ENCODE assay signal across 12 cellular contexts in genomic region chr17:2173005-2173404, GRCh38.
A peak's percentile ranks its signal among the peaks of the same experiment; 100 is the strongest.
DNase-seq lines count a peak whose midpoint lies in the region; ATAC-seq and TF ChIP-seq lines count a peak whose summit lies in the region.
"Had no signal": no experiment of that assay in that cellular context is flagged by ENCODE, and none has a peak within 500 bp of the region (broad histone marks: within the 10 kb centered on the region; RNA-seq: fewer than 3 reads in every experiment).

No MANE protein-coding gene starts in this region.

- no peaks in the 10 kb centered on the region for H3K27me3 Mint-ChIP-seq in neural progenitor cell (ENCODE audit: insufficient read depth, low read depth)

- H3K9me3 ChIP-seq in fibroblast of lung (ENCODE audit: control insufficient read depth, insufficient read depth, low read depth, low read length) (no peaks in the 10 kb centered on the region), neural progenitor cell (ENCODE audit: low read depth) (no peaks in the 10 kb centered on the region)

- H3K79me2 ChIP-seq in fibroblast of lung (ENCODE audit: control insufficient read depth, insufficient read depth, low read length) (no peaks in the 10 kb centered on the region), neural progenitor cell (ENCODE audit: low read depth) (no peaks in the 10 kb centered on the region)

- ATAC-seq in Right ventricle myocardium inferior, result peak; percentile 43
- ATAC-seq in GM18498 (IDR thresholded peaks at IDR 0.05; ENCODE audit: unreplicated experiment), result no peak
- ATAC-seq: foreskin keratinocyte, GM12878 had no signal

- peak overlapping the region; percentile 79 for H3K4me2 ChIP-seq in fibroblast of lung (ENCODE audit: extremely low read depth, insufficient read depth, low read length)
- H3K4me2 ChIP-seq in neural progenitor cell, result no peak overlapping the region

- intact Hi-C loops in Right ventricle myocardium inferior (cut with DNase I), result loop anchor here (2.0 to 10.0 kb wide), 2 partner anchors 42 to 48 kb away; no protein-coding TSS in a partner anchor
- intact Hi-C loops in cardiac septum (cut with DNase I), result loop anchor here (2.0 to 5.0 kb wide), 4 partner anchors 51 to 114 kb away; no protein-coding TSS in a partner anchor

- no peak overlapping the region for H2AFZ ChIP-seq in fibroblast of lung (ENCODE audit: low read length)
- no peak overlapping the region for H2AFZ ChIP-seq in neural progenitor cell (replicated peaks)

- H3K4me1 Mint-ChIP-seq in neural progenitor cell, result peaks cover 32% of the 10 kb centered on the region

- peaks cover 15% of the 10 kb centered on the region for H3K36me3 Mint-ChIP-seq in neural progenitor cell

- H3K36me3 ChIP-seq in fibroblast of lung (ENCODE audit: control insufficient read depth, insufficient read depth, low read length) (peaks cover 3% of the 10 kb centered on the region), neural progenitor cell (no peaks in the 10 kb centered on the region)

- no peaks in the 10 kb centered on the region for H3F3A ChIP-seq in neural progenitor cell (ENCODE audit: low read depth)

- H3K4me3 ChIP-seq in fibroblast of lung (replicated peaks in 1 of 4; ENCODE audit: control extremely low read depth in 1 of 4, insufficient read depth in 1 of 4, low read depth in 3 of 4, low read length in 4 of 4), result peak overlapping the region in 1 of 4 experiments; percentile 9
- H3K4me3 ChIP-seq in neural progenitor cell, result no peak overlapping the region
- H3K4me3 ChIP-seq: GM12878 had no signal

- TF ChIP-seq CTCF in fibroblast of lung (conservative IDR thresholded peaks at IDR 0.05 in 1 of 2, IDR thresholded peaks at IDR 0.05 in 1 of 2; ENCODE audit: low read depth in 1 of 2, low read length in 2 of 2), result no peak
- no peak for TF ChIP-seq CTCF in neural progenitor cell (IDR thresholded peaks at IDR 0.05)
- no peak for TF ChIP-seq CTCF in GM13977 (IDR thresholded peaks at IDR 0.05; ENCODE audit: extremely low read depth, insufficient read depth, missing control alignments)

- H3K27ac ChIP-seq in fibroblast of lung (ENCODE audit: insufficient read depth, low read length) (peak overlapping the region; percentile 96), neural progenitor cell (no peak overlapping the region)
- H3K27ac ChIP-seq: foreskin keratinocyte had no signal

- H3K9ac ChIP-seq in fibroblast of lung (ENCODE audit: insufficient read depth, low read length) (peak overlapping the region; percentile 64), neural progenitor cell (no peak overlapping the region)

- DNase-seq in Right ventricle myocardium inferior (ENCODE audit: missing footprints) (no peak), cardiac septum (ENCODE audit: low spot score) (no peak), fibroblast of lung (ENCODE audit: low read depth in 2 of 2) (peak; percentile 60 to 81), neural progenitor cell (ENCODE audit: low spot score) (no peak), NCI-H1048 (lab: John Stamatoyannopoulos, UW) (no peak), GM13977 (ENCODE audit: low spot score) (no peak)
- no peak for DNase-seq in activated T-cell treated with anti-CD3 and anti-CD28 coated beads, Interleukin-2, amount 50 U/mL, for 1 hour
- DNase-seq: NCI-H2171 had no signal

- peak overlapping the region; percentile 89 for H3K27ac Mint-ChIP-seq in neural progenitor cell
- H3K27ac Mint-ChIP-seq: activated T-helper 1 cell treated with anti-CD3 and anti-CD28 coated beads, Interleukin-12 subunit alpha, Interleukin-12 subunit beta, Interleukin-2, Interleukin-4 antibody, amounts not matched to agents 30 ng/mL and 10 ng/mL and 1 ng/mL, durations not matched to agents 14 hours and 24 hours and 36 hours had no signal

- no peaks in the 10 kb centered on the region for H4K20me1 ChIP-seq in fibroblast of lung (ENCODE audit: control insufficient read depth, extremely low read depth, insufficient read depth, low read length)
- H4K20me1 ChIP-seq in neural progenitor cell (ENCODE audit: low read depth), result no peaks in the 10 kb centered on the region

- H3K27me3 ChIP-seq in fibroblast of lung (ENCODE audit: control insufficient read depth, insufficient read depth, low read length) (no peaks in the 10 kb centered on the region), neural progenitor cell (no peaks in the 10 kb centered on the region)
- H3K27me3 ChIP-seq: foreskin keratinocyte had no signal

- no peaks in the 10 kb centered on the region for H3K9me3 Mint-ChIP-seq in neural progenitor cell
- H3K9me3 Mint-ChIP-seq: activated T-helper 1 cell treated with anti-CD3 and anti-CD28 coated beads, Interleukin-12 subunit alpha, Interleukin-12 subunit beta, Interleukin-2, Interleukin-4 antibody, amounts not matched to agents 30 ng/mL and 10 ng/mL and 1 ng/mL, durations not matched to agents 14 hours and 24 hours and 36 hours had no signal

- H3K4me3 Mint-ChIP-seq in neural progenitor cell, result peak overlapping the region; percentile 5
- H3K4me3 Mint-ChIP-seq: activated T-helper 1 cell treated with anti-CD3 and anti-CD28 coated beads, Interleukin-12 subunit alpha, Interleukin-12 subunit beta, Interleukin-2, Interleukin-4 antibody, amounts not matched to agents 30 ng/mL and 10 ng/mL and 1 ng/mL, durations not matched to agents 14 hours and 24 hours and 36 hours had no signal

- in situ Hi-C loops in GM13977 (cut with MboI; ENCODE audit: low pct_unique_long_range_greater_than_20kb, low sequenced_read_pairs, unreplicated experiment), result no loop called here

- H3K4me1 ChIP-seq in fibroblast of lung (ENCODE audit: control insufficient read depth, extremely low read depth, insufficient read depth, low read length), result peaks cover 53% of the 10 kb centered on the region
- no peaks in the 10 kb centered on the region for H3K4me1 ChIP-seq in neural progenitor cell

Comparison
In these comparisons a context has a peak if more than half of its experiments do, and no peak if none do; other contexts are left out.
1. DNase-seq: peak in fibroblast of lung (2 of 2); none in Right ventricle myocardium inferior (single experiment), cardiac septum (single experiment), neural progenitor cell (single experiment), NCI-H1048 (single experiment), GM13977 (single experiment) and activated T-cell treated with anti-CD3 and anti-CD28 coated beads, Interleukin-2, amount 50 U/mL, for 1 hour (single experiment).